1 cellular context compared by ENCODE assay signal in the genomic region with DNA sequence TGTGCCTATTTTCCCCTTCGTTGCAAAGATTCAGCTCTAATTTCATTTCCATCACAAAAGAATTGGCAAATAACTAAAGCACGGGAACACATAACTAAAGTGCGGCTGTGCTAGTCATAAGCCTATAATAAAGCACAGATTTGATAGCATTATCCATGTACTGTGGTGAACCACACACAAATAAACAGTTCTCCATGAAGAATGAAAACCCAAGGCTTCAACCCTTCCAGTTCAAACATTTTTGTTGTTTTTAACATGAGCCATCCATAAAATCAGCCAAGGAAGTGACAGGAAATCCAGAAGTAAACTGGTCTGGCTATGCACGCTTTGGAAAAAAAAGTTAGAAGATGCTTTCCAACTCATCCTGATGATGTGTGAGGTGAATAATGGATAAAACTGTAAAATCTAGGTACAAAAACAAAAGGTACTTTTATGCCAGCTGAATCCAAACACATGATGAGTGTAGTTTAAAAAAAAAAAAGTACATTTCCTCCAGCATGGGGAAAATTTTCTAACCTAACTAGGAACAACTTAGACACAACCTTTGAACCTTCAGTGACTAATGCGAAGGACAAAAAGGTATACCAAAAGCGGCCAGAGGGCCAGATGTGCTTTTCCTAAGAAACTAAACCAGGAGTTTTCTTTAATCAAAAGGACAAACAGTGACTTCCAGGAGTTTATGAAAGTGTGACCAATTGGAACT.
TF ChIP-seq lines count a peak whose summit lies in the region.

No MANE protein-coding gene starts in this region.

TF ChIP-seq in HEK293, 187 proteins besides CTCF, POLR2A, EP300 and RAD21 (continued from another document and continues in another):
- TF ChIP-seq ZNF362 (tag by site-specific recombination; IDR thresholded peaks at IDR 0.05) (peak; percentile 58; the same call in 1 of the 2 replicates), ZBTB8A (tag by site-specific recombination; IDR thresholded peaks at IDR 0.05) (no peak), ZNF202 (tag by site-specific recombination; IDR thresholded peaks at IDR 0.05; ENCODE audit: borderline replicate concordance) (no peak), ZNF585B (tag by site-specific recombination; IDR thresholded peaks at IDR 0.05) (no peak), KLF16 (tag by site-specific recombination; IDR thresholded peaks at IDR 0.05) (no peak), ZNF664 (tag by site-specific recombination; IDR thresholded peaks at IDR 0.05) (no peak), ZNF707 (tag by site-specific recombination; IDR thresholded peaks at IDR 0.05) (no peak), ZNF514 (tag by site-specific recombination; IDR thresholded peaks at IDR 0.05) (no peak), ZSCAN4 (tag by site-specific recombination; IDR thresholded peaks at IDR 0.05) (no peak), ZNF600 (tag by site-specific recombination; IDR thresholded peaks at IDR 0.05) (no peak), KLF10 (tag by site-specific recombination; IDR thresholded peaks at IDR 0.05) (no peak), ZNF629 (tag by site-specific recombination; IDR thresholded peaks at IDR 0.05) (peak; percentile 50), HOXD13 (CRISPR knock-in tag; IDR thresholded peaks at IDR 0.05; ENCODE audit: borderline replicate concordance) (no peak), BCL11A (tag by site-specific recombination; IDR thresholded peaks at IDR 0.05; ENCODE audit: low read depth) (no peak), ZNF660 (tag by site-specific recombination; IDR thresholded peaks at IDR 0.05) (no peak), ZNF391 (tag by site-specific recombination; IDR thresholded peaks at IDR 0.05; ENCODE audit: borderline replicate concordance, low read depth) (no peak), ZNF449 (tag by site-specific recombination; IDR thresholded peaks at IDR 0.05) (0 out of 2 replicates have a peak, but pooled peaks have one; percentile 12), ZNF561 (tag by site-specific recombination; IDR thresholded peaks at IDR 0.05; ENCODE audit: borderline replicate concordance) (no peak), ZNF473 (tag by site-specific recombination; IDR thresholded peaks at IDR 0.05) (no peak), ZNF19 (tag by site-specific recombination; IDR thresholded peaks at IDR 0.05; ENCODE audit: low read depth) (no peak), TRIM28 (IDR thresholded peaks at IDR 0.05; ENCODE audit: borderline replicate concordance, low read length) (no peak), ZNF404 (tag by site-specific recombination; IDR thresholded peaks at IDR 0.05) (no peak), ZNF132 (tag by site-specific recombination; IDR thresholded peaks at IDR 0.05; ENCODE audit: borderline replicate concordance) (no peak), ZNF48 (tag by site-specific recombination; IDR thresholded peaks at IDR 0.05) (no peak), TCF7L2 (IDR thresholded peaks at IDR 0.05; ENCODE audit: borderline replicate concordance, low read depth, low read length) (no peak), ZXDB (tag by site-specific recombination; IDR thresholded peaks at IDR 0.05) (peak; percentile 71), ZNF596 (tag by site-specific recombination; IDR thresholded peaks at IDR 0.05) (no peak), ZNF426 (tag by site-specific recombination; IDR thresholded peaks at IDR 0.05) (no peak), ZNF175 (tag by site-specific recombination; IDR thresholded peaks at IDR 0.05) (no peak)
- TF ChIP-seq, protein P1, sequence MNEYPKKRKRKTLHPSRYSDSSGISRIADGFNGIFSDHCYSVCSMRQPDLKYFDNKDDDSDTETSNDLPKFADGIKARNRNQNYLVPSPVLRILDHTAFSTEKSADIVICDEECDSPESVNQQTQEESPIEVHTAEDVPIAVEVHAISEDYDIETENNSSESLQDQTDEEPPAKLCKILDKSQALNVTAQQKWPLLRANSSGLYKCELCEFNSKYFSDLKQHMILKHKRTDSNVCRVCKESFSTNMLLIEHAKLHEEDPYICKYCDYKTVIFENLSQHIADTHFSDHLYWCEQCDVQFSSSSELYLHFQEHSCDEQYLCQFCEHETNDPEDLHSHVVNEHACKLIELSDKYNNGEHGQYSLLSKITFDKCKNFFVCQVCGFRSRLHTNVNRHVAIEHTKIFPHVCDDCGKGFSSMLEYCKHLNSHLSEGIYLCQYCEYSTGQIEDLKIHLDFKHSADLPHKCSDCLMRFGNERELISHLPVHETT (tag by site-specific recombination; IDR thresholded peaks at IDR 0.05), result peak; percentile 35; the same call in 1 of the 2 replicates
- TF ChIP-seq, protein P2, sequence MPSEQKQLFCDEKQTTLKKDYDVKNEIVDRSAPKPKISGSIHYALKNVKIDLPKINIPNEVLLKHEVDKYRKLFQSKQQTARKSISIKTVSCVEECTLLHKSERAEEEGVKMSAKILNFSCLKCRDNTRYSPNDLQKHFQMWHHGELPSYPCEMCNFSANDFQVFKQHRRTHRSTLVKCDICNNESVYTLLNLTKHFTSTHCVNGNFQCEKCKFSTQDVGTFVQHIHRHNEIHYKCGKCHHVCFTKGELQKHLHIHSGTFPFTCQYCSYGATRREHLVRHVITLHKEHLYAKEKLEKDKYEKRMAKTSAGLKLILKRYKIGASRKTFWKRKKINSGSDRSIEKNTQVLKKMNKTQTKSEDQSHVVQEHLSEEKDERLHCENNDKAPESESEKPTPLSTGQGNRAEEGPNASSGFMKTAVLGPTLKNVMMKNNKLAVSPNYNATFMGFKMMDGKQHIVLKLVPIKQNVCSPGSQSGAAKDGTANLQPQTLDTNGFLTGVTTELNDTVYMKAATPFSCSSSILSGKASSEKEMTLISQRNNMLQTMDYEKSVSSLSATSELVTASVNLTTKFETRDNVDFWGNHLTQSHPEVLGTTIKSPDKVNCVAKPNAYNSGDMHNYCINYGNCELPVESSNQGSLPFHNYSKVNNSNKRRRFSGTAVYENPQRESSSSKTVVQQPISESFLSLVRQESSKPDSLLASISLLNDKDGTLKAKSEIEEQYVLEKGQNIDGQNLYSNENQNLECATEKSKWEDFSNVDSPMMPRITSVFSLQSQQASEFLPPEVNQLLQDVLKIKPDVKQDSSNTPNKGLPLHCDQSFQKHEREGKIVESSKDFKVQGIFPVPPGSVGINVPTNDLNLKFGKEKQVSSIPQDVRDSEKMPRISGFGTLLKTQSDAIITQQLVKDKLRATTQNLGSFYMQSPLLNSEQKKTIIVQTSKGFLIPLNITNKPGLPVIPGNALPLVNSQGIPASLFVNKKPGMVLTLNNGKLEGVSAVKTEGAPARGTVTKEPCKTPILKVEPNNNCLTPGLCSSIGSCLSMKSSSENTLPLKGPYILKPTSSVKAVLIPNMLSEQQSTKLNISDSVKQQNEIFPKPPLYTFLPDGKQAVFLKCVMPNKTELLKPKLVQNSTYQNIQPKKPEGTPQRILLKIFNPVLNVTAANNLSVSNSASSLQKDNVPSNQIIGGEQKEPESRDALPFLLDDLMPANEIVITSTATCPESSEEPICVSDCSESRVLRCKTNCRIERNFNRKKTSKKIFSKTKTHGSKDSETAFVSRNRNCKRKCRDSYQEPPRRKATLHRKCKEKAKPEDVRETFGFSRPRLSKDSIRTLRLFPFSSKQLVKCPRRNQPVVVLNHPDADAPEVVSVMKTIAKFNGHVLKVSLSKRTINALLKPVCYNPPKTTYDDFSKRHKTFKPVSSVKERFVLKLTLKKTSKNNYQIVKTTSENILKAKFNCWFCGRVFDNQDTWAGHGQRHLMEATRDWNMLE (tag by site-specific recombination; conservative IDR thresholded peaks at IDR 0.05; ENCODE audit: low read depth), result no peak
- TF ChIP-seq, protein P3, sequence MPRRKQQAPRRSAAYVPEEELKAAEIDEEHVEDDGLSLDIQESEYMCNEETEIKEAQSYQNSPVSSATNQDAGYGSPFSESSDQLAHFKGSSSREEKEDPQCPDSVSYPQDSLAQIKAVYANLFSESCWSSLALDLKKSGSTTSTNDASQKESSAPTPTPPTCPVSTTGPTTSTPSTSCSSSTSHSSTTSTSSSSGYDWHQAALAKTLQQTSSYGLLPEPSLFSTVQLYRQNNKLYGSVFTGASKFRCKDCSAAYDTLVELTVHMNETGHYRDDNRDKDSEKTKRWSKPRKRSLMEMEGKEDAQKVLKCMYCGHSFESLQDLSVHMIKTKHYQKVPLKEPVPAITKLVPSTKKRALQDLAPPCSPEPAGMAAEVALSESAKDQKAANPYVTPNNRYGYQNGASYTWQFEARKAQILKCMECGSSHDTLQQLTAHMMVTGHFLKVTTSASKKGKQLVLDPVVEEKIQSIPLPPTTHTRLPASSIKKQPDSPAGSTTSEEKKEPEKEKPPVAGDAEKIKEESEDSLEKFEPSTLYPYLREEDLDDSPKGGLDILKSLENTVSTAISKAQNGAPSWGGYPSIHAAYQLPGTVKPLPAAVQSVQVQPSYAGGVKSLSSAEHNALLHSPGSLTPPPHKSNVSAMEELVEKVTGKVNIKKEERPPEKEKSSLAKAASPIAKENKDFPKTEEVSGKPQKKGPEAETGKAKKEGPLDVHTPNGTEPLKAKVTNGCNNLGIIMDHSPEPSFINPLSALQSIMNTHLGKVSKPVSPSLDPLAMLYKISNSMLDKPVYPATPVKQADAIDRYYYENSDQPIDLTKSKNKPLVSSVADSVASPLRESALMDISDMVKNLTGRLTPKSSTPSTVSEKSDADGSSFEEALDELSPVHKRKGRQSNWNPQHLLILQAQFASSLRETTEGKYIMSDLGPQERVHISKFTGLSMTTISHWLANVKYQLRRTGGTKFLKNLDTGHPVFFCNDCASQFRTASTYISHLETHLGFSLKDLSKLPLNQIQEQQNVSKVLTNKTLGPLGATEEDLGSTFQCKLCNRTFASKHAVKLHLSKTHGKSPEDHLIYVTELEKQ (tag by site-specific recombination; IDR thresholded peaks at IDR 0.05; ENCODE audit: borderline replicate concordance), result 0 out of 2 replicates have a peak, but pooled peaks have one; percentile 11
- TF ChIP-seq, protein P4, sequence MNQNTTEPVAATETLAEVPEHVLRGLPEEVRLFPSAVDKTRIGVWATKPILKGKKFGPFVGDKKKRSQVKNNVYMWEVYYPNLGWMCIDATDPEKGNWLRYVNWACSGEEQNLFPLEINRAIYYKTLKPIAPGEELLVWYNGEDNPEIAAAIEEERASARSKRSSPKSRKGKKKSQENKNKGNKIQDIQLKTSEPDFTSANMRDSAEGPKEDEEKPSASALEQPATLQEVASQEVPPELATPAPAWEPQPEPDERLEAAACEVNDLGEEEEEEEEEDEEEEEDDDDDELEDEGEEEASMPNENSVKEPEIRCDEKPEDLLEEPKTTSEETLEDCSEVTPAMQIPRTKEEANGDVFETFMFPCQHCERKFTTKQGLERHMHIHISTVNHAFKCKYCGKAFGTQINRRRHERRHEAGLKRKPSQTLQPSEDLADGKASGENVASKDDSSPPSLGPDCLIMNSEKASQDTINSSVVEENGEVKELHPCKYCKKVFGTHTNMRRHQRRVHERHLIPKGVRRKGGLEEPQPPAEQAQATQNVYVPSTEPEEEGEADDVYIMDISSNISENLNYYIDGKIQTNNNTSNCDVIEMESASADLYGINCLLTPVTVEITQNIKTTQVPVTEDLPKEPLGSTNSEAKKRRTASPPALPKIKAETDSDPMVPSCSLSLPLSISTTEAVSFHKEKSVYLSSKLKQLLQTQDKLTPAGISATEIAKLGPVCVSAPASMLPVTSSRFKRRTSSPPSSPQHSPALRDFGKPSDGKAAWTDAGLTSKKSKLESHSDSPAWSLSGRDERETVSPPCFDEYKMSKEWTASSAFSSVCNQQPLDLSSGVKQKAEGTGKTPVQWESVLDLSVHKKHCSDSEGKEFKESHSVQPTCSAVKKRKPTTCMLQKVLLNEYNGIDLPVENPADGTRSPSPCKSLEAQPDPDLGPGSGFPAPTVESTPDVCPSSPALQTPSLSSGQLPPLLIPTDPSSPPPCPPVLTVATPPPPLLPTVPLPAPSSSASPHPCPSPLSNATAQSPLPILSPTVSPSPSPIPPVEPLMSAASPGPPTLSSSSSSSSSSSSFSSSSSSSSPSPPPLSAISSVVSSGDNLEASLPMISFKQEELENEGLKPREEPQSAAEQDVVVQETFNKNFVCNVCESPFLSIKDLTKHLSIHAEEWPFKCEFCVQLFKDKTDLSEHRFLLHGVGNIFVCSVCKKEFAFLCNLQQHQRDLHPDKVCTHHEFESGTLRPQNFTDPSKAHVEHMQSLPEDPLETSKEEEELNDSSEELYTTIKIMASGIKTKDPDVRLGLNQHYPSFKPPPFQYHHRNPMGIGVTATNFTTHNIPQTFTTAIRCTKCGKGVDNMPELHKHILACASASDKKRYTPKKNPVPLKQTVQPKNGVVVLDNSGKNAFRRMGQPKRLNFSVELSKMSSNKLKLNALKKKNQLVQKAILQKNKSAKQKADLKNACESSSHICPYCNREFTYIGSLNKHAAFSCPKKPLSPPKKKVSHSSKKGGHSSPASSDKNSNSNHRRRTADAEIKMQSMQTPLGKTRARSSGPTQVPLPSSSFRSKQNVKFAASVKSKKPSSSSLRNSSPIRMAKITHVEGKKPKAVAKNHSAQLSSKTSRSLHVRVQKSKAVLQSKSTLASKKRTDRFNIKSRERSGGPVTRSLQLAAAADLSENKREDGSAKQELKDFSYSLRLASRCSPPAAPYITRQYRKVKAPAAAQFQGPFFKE (tag by site-specific recombination; IDR thresholded peaks at IDR 0.05; ENCODE audit: borderline replicate concordance), result no peak
